ENCODE assay signal across 11 cellular contexts in the genomic region with DNA sequence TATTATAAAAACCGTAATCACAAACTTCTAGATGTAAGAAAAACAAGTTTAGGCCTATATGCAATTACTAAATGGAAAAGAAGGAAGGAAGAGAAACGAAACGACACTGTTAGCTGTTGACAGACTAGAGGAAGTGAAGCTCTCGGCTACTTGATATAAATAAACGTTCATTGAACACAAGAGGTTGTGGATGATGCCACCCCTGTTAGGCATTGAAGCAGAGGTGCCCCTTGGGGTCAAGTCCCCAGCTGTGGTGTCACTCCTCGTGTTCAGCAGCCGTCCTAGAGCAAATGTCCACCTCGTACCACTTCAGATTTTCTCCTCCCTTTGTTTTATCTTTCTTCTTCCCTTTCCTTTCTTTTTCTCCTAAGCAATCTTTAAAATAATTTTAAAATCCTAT.
DNase-seq lines count a peak whose midpoint lies in the region; ATAC-seq, FAIRE-seq and TF ChIP-seq lines count a peak whose summit lies in the region.
"Had no signal": no experiment of that assay in that cellular context is flagged by ENCODE, and none has a peak within 500 bp of the region (broad histone marks: within the 10 kb centered on the region; RNA-seq: fewer than 3 reads in every experiment).

No MANE protein-coding gene starts in this region.

- H3K27ac ChIP-seq in A673 (ENCODE audit: low read depth, low read length, poor library complexity, severe bottlenecking), result no peak overlapping the region
- no peak overlapping the region for H3K27ac ChIP-seq in coronary artery
- H3K27ac ChIP-seq: uterus had no signal

- H3K27me3 Mint-ChIP-seq in IgD-negative memory B cell (peaks cover 2% of the 10 kb centered on the region), memory B cell (no peaks in the 10 kb centered on the region)

- TF ChIP-seq CTCF in A673 (conservative IDR thresholded peaks at IDR 0.05; ENCODE audit: low read depth, low read length) (no peak), D721Med (IDR thresholded peaks at IDR 0.05; ENCODE audit: insufficient read depth, missing control alignments) (no peak), coronary artery (IDR thresholded peaks at IDR 0.05) (no peak)

- no peaks in the 10 kb centered on the region for H3K4me1 ChIP-seq in A673 (ENCODE audit: insufficient read depth, low read length, poor library complexity, severe bottlenecking)
- H3K4me1 ChIP-seq: uterus had no signal

- H3K4me3 ChIP-seq in A673 (ENCODE audit: low read depth, low read length, poor library complexity, severe bottlenecking), result no peak overlapping the region
- no peak overlapping the region for H3K4me3 ChIP-seq in coronary artery
- H3K4me3 ChIP-seq: K562, uterus had no signal

- no peaks in the 10 kb centered on the region for H3K9me3 ChIP-seq in A673 (ENCODE audit: low read depth, low read length, poor library complexity, severe bottlenecking)
- H3K9me3 ChIP-seq: uterus had no signal

- peak; percentile 50 for ATAC-seq in GM18870 (IDR thresholded peaks at IDR 0.05; ENCODE audit: unreplicated experiment)
- peak; percentile 73 for ATAC-seq in HG02623 (IDR thresholded peaks at IDR 0.05; ENCODE audit: unreplicated experiment)
- ATAC-seq in memory B cell (ENCODE audit: low read depth), result peak; percentile 91
- ATAC-seq: K562 had no signal

- DNase-seq in memory B cell (ENCODE audit: low spot score in 2 of 2), result no peak
- no peak for DNase-seq in A673 (ENCODE audit: low spot score)
- DNase-seq in D721Med (ENCODE audit: insufficient read length, low spot score), result no peak
- no peak for DNase-seq in HCEC 1CT
- DNase-seq in coronary artery (ENCODE audit: low spot score), result no peak
- DNase-seq: uterus had no signal

- no peak for FAIRE-seq in D721Med (lab: Jason Lieb, UNC)
- FAIRE-seq: K562 had no signal

- CTCF ChIA-PET in A673 (lab: Charles Lee), result interaction anchor here (0.6 kb wide), 1 partner anchor 9 kb away, joined by 3 read pairs; no protein-coding TSS in a partner anchor

- H3K27ac Mint-ChIP-seq in IgD-negative memory B cell (peak overlapping the region in 2 of 3 donors; percentile 48 to 90), memory B cell (peak overlapping the region; percentile 82)
- H3K27ac Mint-ChIP-seq: T-helper 2 cell treated with Interferon-gamma antibody and Interleukin-4, amounts not matched to agents 5 μg/mL and 100 μg/mL, for 36 hours had no signal

- H3K4me1 Mint-ChIP-seq in IgD-negative memory B cell (peaks cover 48 to 70% (median 60%) of the 10 kb centered on the region in 3 donors), memory B cell (peaks cover 41% of the 10 kb centered on the region)

- H3K4me3 Mint-ChIP-seq in IgD-negative memory B cell (peak overlapping the region; percentile 15 to 84 (median 74)), memory B cell (peak overlapping the region; percentile 66)
- H3K4me3 Mint-ChIP-seq: T-helper 2 cell treated with Interferon-gamma antibody and Interleukin-4, amounts not matched to agents 5 μg/mL and 100 μg/mL, for 36 hours had no signal

- no TSS peak for BruUV-seq in A673 (replicated peaks; lab: Mats Ljungman, UMichigan)

- H3K36me3 ChIP-seq in A673 (ENCODE audit: insufficient read depth, low read length, poor library complexity, severe bottlenecking), result no peaks in the 10 kb centered on the region
- H3K36me3 ChIP-seq: uterus had no signal

- intact Hi-C loops in A673 (cut with micrococcal nuclease; ENCODE audit: unreplicated experiment), result no loop called here

- no peaks in the 10 kb centered on the region for H3K27me3 ChIP-seq in A673 (replicated peaks; ENCODE audit: insufficient read depth, low read depth, low read length, poor library complexity)
- H3K27me3 ChIP-seq: uterus had no signal

- H3K36me3 Mint-ChIP-seq in IgD-negative memory B cell (peaks cover 2% of the 10 kb centered on the region), memory B cell (peaks cover 4% of the 10 kb centered on the region)

- POLR2A ChIA-PET in A673 (lab: Charles Lee; ENCODE audit: low non-redundant PET), result no interaction called here

- peaks cover 2 to 3% (median 3%) of the 10 kb centered on the region in 3 donors for H3K9me3 Mint-ChIP-seq in IgD-negative memory B cell
- H3K9me3 Mint-ChIP-seq in memory B cell, result peaks cover 2% of the 10 kb centered on the region
